In the genomic region with DNA sequence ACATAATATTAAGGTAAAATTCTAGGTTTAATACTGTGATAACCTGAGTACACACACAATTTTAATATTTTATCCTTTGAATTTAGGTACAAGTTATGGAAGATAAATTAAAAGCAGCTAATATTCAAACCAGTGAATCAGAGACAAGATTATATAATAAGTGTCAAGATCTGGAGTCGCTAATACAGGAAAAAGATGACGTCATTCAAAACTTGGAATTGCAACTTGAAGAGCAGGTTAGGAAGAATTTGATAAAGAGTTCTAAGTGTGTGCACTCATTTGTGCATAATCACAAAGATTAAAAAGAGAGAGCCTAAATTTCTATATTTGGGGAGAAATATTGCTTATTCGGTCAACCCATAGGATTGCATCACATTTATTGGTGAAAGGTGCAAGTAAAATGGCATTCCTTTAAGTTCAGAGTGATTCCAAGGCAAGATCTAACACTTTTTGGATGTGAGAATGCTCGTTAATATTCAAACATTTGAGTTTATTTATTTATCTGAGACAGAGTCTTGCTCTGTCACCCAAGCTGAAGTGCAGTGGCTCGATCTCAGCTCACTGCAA, we compare ENCODE assay signal across 3 cellular contexts.
TF ChIP-seq lines count a peak whose summit lies in the region.

No MANE protein-coding gene starts in this region.

TF ChIP-seq in HEK293, 187 proteins besides CTCF, POLR2A, EP300 and RAD21:
- TF ChIP-seq KLF10 (tag by site-specific recombination; IDR thresholded peaks at IDR 0.05), result no peak
- no peak for TF ChIP-seq BCL11B (tag by site-specific recombination; IDR thresholded peaks at IDR 0.05; ENCODE audit: low read depth)
- TF ChIP-seq SP3 (tag by site-specific recombination; IDR thresholded peaks at IDR 0.05), result no peak
- TF ChIP-seq, protein P1, sequence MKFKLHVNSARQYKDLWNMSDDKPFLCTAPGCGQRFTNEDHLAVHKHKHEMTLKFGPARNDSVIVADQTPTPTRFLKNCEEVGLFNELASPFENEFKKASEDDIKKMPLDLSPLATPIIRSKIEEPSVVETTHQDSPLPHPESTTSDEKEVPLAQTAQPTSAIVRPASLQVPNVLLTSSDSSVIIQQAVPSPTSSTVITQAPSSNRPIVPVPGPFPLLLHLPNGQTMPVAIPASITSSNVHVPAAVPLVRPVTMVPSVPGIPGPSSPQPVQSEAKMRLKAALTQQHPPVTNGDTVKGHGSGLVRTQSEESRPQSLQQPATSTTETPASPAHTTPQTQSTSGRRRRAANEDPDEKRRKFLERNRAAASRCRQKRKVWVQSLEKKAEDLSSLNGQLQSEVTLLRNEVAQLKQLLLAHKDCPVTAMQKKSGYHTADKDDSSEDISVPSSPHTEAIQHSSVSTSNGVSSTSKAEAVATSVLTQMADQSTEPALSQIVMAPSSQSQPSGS (tag by site-specific recombination; IDR thresholded peaks at IDR 0.05; ENCODE audit: low read depth), result peak; percentile 57

TF ChIP-seq in K562, 482 proteins besides CTCF, POLR2A, EP300 and RAD21:
- TF ChIP-seq CC2D1A (IDR thresholded peaks at IDR 0.05), result no peak
- no peak for TF ChIP-seq NR4A1 (CRISPR knock-in tag; IDR thresholded peaks at IDR 0.05)
- no peak for TF ChIP-seq NR4A1 (tag; IDR thresholded peaks at IDR 0.05)
- TF ChIP-seq JUND (IDR thresholded peaks at IDR 0.05; ENCODE audit: borderline replicate concordance, low read depth, low read length), result peak; percentile 66
- TF ChIP-seq JUND (tag; IDR thresholded peaks at IDR 0.05; ENCODE audit: borderline replicate concordance, low read depth, low read length), result peak; percentile 84; the same call in 1 of the 3 replicates
- TF ChIP-seq, protein P2, sequence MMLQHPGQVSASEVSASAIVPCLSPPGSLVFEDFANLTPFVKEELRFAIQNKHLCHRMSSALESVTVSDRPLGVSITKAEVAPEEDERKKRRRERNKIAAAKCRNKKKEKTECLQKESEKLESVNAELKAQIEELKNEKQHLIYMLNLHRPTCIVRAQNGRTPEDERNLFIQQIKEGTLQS (IDR thresholded peaks at IDR 0.05), result peak; percentile 91
- TF ChIP-seq, protein P2 (CRISPR knock-in tag; conservative IDR thresholded peaks at IDR 0.05), result no peak
- TF ChIP-seq CEBPG (CRISPR knock-in tag; IDR thresholded peaks at IDR 0.05), result no peak
- peak; percentile 30 to 58; a peak in 2 of 4 replicates for TF ChIP-seq CEBPG (tag; conservative IDR thresholded peaks at IDR 0.05 in 1 of 2, IDR thresholded peaks at IDR 0.05 in 1 of 2)
- TF ChIP-seq CEBPB (tag; IDR thresholded peaks at IDR 0.05), result peak; percentile 48
- peak; percentile 90 for TF ChIP-seq ATF7 (IDR thresholded peaks at IDR 0.05)
- TF ChIP-seq MBD2 (IDR thresholded peaks at IDR 0.05; ENCODE audit: borderline replicate concordance, low read depth), result no peak
- 0 out of 2 replicates have a peak, but pooled peaks have one; percentile 28 for TF ChIP-seq JUNB (CRISPR knock-in tag; conservative IDR thresholded peaks at IDR 0.05)
- TF ChIP-seq ETV1 (tag; conservative IDR thresholded peaks at IDR 0.05; ENCODE audit: low read depth), result no peak
- no peak for TF ChIP-seq TFAM (CRISPR knock-in tag; conservative IDR thresholded peaks at IDR 0.05)
- no peak for TF ChIP-seq NR3C1 (CRISPR knock-in tag; IDR thresholded peaks at IDR 0.05)
- no peak for TF ChIP-seq COPS2 (conservative IDR thresholded peaks at IDR 0.05)

TF ChIP-seq in SK-N-SH, 30 proteins besides CTCF, POLR2A, EP300 and RAD21:
- no peak for TF ChIP-seq GABPA (IDR thresholded peaks at IDR 0.05; ENCODE audit: low read depth)
- TF ChIP-seq JUND (IDR thresholded peaks at IDR 0.05), result no peak
- TF ChIP-seq, protein P3, sequence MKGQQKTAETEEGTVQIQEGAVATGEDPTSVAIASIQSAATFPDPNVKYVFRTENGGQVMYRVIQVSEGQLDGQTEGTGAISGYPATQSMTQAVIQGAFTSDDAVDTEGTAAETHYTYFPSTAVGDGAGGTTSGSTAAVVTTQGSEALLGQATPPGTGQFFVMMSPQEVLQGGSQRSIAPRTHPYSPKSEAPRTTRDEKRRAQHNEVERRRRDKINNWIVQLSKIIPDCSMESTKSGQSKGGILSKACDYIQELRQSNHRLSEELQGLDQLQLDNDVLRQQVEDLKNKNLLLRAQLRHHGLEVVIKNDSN (IDR thresholded peaks at IDR 0.05; ENCODE audit: borderline replicate concordance, low read depth), result no peak
- no peak for TF ChIP-seq FOXJ3 (CRISPR knock-in tag; IDR thresholded peaks at IDR 0.05)
- no peak for TF ChIP-seq RCOR1 (IDR thresholded peaks at IDR 0.05; ENCODE audit: low read length)
- TF ChIP-seq TAF1 (IDR thresholded peaks at IDR 0.05; ENCODE audit: borderline replicate concordance, low read depth, low read length), result no peak
- TF ChIP-seq, protein P4, sequence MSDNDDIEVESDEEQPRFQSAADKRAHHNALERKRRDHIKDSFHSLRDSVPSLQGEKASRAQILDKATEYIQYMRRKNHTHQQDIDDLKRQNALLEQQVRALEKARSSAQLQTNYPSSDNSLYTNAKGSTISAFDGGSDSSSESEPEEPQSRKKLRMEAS (IDR thresholded peaks at IDR 0.05; ENCODE audit: low read depth), result no peak
- no peak for TF ChIP-seq GATA2 (CRISPR knock-in tag; IDR thresholded peaks at IDR 0.05)
- TF ChIP-seq MEF2A (IDR thresholded peaks at IDR 0.05; ENCODE audit: borderline replicate concordance, low read depth), result no peak
- no peak for TF ChIP-seq TEAD4 (IDR thresholded peaks at IDR 0.05; ENCODE audit: borderline replicate concordance, insufficient read depth)
- TF ChIP-seq, protein P5, sequence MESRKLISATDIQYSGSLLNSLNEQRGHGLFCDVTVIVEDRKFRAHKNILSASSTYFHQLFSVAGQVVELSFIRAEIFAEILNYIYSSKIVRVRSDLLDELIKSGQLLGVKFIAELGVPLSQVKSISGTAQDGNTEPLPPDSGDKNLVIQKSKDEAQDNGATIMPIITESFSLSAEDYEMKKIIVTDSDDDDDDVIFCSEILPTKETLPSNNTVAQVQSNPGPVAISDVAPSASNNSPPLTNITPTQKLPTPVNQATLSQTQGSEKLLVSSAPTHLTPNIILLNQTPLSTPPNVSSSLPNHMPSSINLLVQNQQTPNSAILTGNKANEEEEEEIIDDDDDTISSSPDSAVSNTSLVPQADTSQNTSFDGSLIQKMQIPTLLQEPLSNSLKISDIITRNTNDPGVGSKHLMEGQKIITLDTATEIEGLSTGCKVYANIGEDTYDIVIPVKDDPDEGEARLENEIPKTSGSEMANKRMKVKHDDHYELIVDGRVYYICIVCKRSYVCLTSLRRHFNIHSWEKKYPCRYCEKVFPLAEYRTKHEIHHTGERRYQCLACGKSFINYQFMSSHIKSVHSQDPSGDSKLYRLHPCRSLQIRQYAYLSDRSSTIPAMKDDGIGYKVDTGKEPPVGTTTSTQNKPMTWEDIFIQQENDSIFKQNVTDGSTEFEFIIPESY (IDR thresholded peaks at IDR 0.05; ENCODE audit: borderline replicate concordance, low read depth), result no peak
- TF ChIP-seq FOXM1 (IDR thresholded peaks at IDR 0.05; ENCODE audit: low read depth), result no peak
- TF ChIP-seq NFIC (IDR thresholded peaks at IDR 0.05; ENCODE audit: borderline replicate concordance), result no peak
- TF ChIP-seq RFX5 (IDR thresholded peaks at IDR 0.05; ENCODE audit: low read length), result no peak
- TF ChIP-seq, protein P6, sequence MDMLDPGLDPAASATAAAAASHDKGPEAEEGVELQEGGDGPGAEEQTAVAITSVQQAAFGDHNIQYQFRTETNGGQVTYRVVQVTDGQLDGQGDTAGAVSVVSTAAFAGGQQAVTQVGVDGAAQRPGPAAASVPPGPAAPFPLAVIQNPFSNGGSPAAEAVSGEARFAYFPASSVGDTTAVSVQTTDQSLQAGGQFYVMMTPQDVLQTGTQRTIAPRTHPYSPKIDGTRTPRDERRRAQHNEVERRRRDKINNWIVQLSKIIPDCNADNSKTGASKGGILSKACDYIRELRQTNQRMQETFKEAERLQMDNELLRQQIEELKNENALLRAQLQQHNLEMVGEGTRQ (IDR thresholded peaks at IDR 0.05; ENCODE audit: borderline replicate concordance, low read depth, low read length), result no peak
